Comparison of ENCODE assay signal across 8 cellular contexts in the genomic region with DNA sequence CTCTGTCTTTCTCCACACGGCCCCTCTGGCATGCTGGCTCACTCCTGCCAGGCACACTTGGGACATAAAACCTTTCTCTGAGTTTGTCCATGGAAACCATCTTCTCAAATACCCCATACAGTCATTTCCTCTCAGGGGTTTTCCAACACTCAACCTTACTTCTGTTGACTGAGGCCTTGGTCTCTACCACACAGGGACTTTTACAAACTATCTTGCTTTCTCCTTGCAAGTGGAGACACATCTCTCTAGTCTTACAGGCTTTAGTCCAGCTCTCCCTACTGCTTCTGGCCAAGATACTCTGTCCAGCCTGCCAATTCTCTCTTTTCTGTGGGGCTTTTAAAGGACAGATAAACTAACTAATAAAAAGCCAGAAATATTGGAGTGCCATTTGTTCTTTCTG.
DNase-seq lines count a peak whose midpoint lies in the region; ATAC-seq, FAIRE-seq and TF ChIP-seq lines count a peak whose summit lies in the region.
"Not testable (repeated sequence)": the region's sequence is repeated elsewhere in the genome, so short reads cannot be mapped to it uniquely, and the experiment has no call there.

No MANE protein-coding gene starts in this region.

- H3K9me3 Mint-ChIP-seq in activated T-helper 1 cell treated with anti-CD3 and anti-CD28 coated beads, Interleukin-12 subunit alpha, Interleukin-12 subunit beta, Interleukin-2, Interleukin-4 antibody, amounts not matched to agents 30 ng/mL and 10 ng/mL and 1 ng/mL, durations not matched to agents 14 hours and 24 hours and 36 hours; naive B cell: not testable (repeated sequence)

- FAIRE-seq in GM12892 (lab: Jason Lieb, UNC), result peak; percentile 86

- ATAC-seq in GM18907 (IDR thresholded peaks at IDR 0.05; ENCODE audit: unreplicated experiment), result peak; percentile 90
- peak; percentile 55 for ATAC-seq in GM21390 (IDR thresholded peaks at IDR 0.05; ENCODE audit: unreplicated experiment)
- ATAC-seq in HG02642 (IDR thresholded peaks at IDR 0.05; ENCODE audit: poor library complexity, unreplicated experiment), result peak; percentile 79
- ATAC-seq in HG03066 (IDR thresholded peaks at IDR 0.05; ENCODE audit: low read depth, unreplicated experiment), result peak; percentile 56
- ATAC-seq in HG03520 (IDR thresholded peaks at IDR 0.05; ENCODE audit: unreplicated experiment), result peak; percentile 52
- ATAC-seq in naive B cell (ENCODE audit: low read depth in 2 of 2), result peak; percentile 50 to 61

- H3K36me3 Mint-ChIP-seq in activated T-helper 1 cell treated with anti-CD3 and anti-CD28 coated beads, Interleukin-12 subunit alpha, Interleukin-12 subunit beta, Interleukin-2, Interleukin-4 antibody, amounts not matched to agents 30 ng/mL and 10 ng/mL and 1 ng/mL, durations not matched to agents 14 hours and 24 hours and 36 hours (ENCODE audit: low read depth); naive B cell: not testable (repeated sequence)

- H3K4me1 Mint-ChIP-seq in activated T-helper 1 cell treated with anti-CD3 and anti-CD28 coated beads, Interleukin-12 subunit alpha, Interleukin-12 subunit beta, Interleukin-2, Interleukin-4 antibody, amounts not matched to agents 30 ng/mL and 10 ng/mL and 1 ng/mL, durations not matched to agents 14 hours and 24 hours and 36 hours (ENCODE audit: low read depth); naive B cell: not testable (repeated sequence)

- H3K27me3 Mint-ChIP-seq in activated T-helper 1 cell treated with anti-CD3 and anti-CD28 coated beads, Interleukin-12 subunit alpha, Interleukin-12 subunit beta, Interleukin-2, Interleukin-4 antibody, amounts not matched to agents 30 ng/mL and 10 ng/mL and 1 ng/mL, durations not matched to agents 14 hours and 24 hours and 36 hours (ENCODE audit: insufficient read depth); naive B cell: not testable (repeated sequence)

- intact Hi-C loops in activated T-helper 1 cell treated with anti-CD3 and anti-CD28 coated beads, Interleukin-12 subunit alpha, Interleukin-12 subunit beta, Interleukin-2, Interleukin-4 antibody, amounts not matched to agents 30 ng/mL and 10 ng/mL and 1 ng/mL, durations not matched to agents 14 hours and 24 hours and 36 hours (cut with micrococcal nuclease), result not testable (repeated sequence)

- H3K27ac Mint-ChIP-seq in activated T-helper 1 cell treated with anti-CD3 and anti-CD28 coated beads, Interleukin-12 subunit alpha, Interleukin-12 subunit beta, Interleukin-2, Interleukin-4 antibody, amounts not matched to agents 30 ng/mL and 10 ng/mL and 1 ng/mL, durations not matched to agents 14 hours and 24 hours and 36 hours, result peak overlapping the region; percentile 81
- peak overlapping the region in 2 of 6 donors; percentile 47 to 59 for H3K27ac Mint-ChIP-seq in naive B cell

- DNase-seq in GM12892 (ENCODE audit: insufficient read length); naive B cell: not testable (repeated sequence)
- DNase-seq in activated T-helper 1 cell treated with anti-CD3 and anti-CD28 coated beads, Interleukin-12 subunit alpha, Interleukin-12 subunit beta, Interleukin-2, Interleukin-4 antibody, amounts not matched to agents 30 ng/mL and 10 ng/mL and 1 ng/mL, durations not matched to agents 14 hours and 24 hours and 36 hours (ENCODE audit: low spot score), result peak; percentile 0

- not testable (repeated sequence) for H3K4me3 Mint-ChIP-seq in activated T-helper 1 cell treated with anti-CD3 and anti-CD28 coated beads, Interleukin-12 subunit alpha, Interleukin-12 subunit beta, Interleukin-2, Interleukin-4 antibody, amounts not matched to agents 30 ng/mL and 10 ng/mL and 1 ng/mL, durations not matched to agents 14 hours and 24 hours and 36 hours; naive B cell

- TF ChIP-seq POLR2A in GM12892 (IDR thresholded peaks at IDR 0.05; ENCODE audit: low read depth, low read length), result not testable (repeated sequence)
